In genomic region chr11:18540207-18541009, GRCh38 we compare ENCODE assay signal across 8 cellular contexts. TPM values are rescaled to one million over a fixed set of nuclear protein-coding genes. Genes with fewer than 3 reads are reported as not detected.
DNase-seq lines count a peak whose midpoint lies in the region; ATAC-seq and TF ChIP-seq lines count a peak whose summit lies in the region.

No MANE protein-coding gene starts in this region.

- no peaks in the 10 kb centered on the region for H3K9me3 ChIP-seq in breast epithelium

- H3K36me3 ChIP-seq in breast epithelium: no peaks in the 10 kb centered on the region

- no peak overlapping the region for H3K4me3 Mint-ChIP-seq in stimulated activated naive CD8-positive, alpha-beta T cell treated with anti-CD3 and anti-CD28 coated beads, Interleukin-15, amount 100 ng/mL, for 72 hours
- no peak overlapping the region for H3K4me3 Mint-ChIP-seq in neural crest cell

- no peak for DNase-seq in stimulated activated naive CD8-positive, alpha-beta T cell treated with anti-CD3 and anti-CD28 coated beads, Interleukin-15, amount 100 ng/mL, for 72 hours
- no peak for DNase-seq in stimulated activated naive CD8-positive, alpha-beta T cell treated with anti-CD3 and anti-CD28 coated beads, Interleukin-15, Interleukin-2, amounts not matched to agents 100 U/mL and 50 U/mL, for 24 hours
- peak; percentile 41 for DNase-seq in NCI-H146 treated with DMSO at 0.1 percent for 48 hours (lab: John Stamatoyannopoulos, UW; ENCODE audit: unreplicated experiment)
- no peak for DNase-seq in breast epithelium (ENCODE audit: low spot score in 2 of 2)
- DNase-seq in neural crest cell (ENCODE audit: low read depth, low spot score): no peak
- no peak for DNase-seq in SHP77 treated with DMSO at 0.1 percent for 48 hours (lab: John Stamatoyannopoulos, UW)

- intact Hi-C loops in breast epithelium (cut with DNase I; ENCODE audit: low total_unique reads): no loop called here

- no peaks in the 10 kb centered on the region for H3K36me3 Mint-ChIP-seq in neural crest cell (ENCODE audit: low read depth)

- H3K4me1 Mint-ChIP-seq in stimulated activated naive CD8-positive, alpha-beta T cell treated with anti-CD3 and anti-CD28 coated beads, Interleukin-15, amount 100 ng/mL, for 72 hours: no peaks in the 10 kb centered on the region
- H3K4me1 Mint-ChIP-seq in neural crest cell: peaks cover 20% of the 10 kb centered on the region

- TF ChIP-seq CTCF in breast epithelium (IDR thresholded peaks at IDR 0.05): peak in 2 of 3 donors; percentile 18 to 32
- peak; percentile 67 for TF ChIP-seq CTCF in neural crest cell (conservative IDR thresholded peaks at IDR 0.05)

- H3K4me3 ChIP-seq in breast epithelium: no peak overlapping the region

- no peak for TF ChIP-seq POLR2A in breast epithelium (IDR thresholded peaks at IDR 0.05)

- no peaks in the 10 kb centered on the region for H3K27me3 ChIP-seq in breast epithelium

- H3K27ac ChIP-seq in breast epithelium: no peak overlapping the region

- ATAC-seq in stimulated activated naive CD8-positive, alpha-beta T cell treated with anti-CD3 and anti-CD28 coated beads, Interleukin-15, amount 100 ng/mL, for 72 hours: peak; percentile 75
- no peak for ATAC-seq in stimulated activated naive CD8-positive, alpha-beta T cell treated with anti-CD3 and anti-CD28 coated beads, Interleukin-15, Interleukin-2, amounts not matched to agents 100 U/mL and 50 U/mL, for 24 hours
- ATAC-seq in HG03521 (IDR thresholded peaks at IDR 0.05; ENCODE audit: unreplicated experiment) (no peak), GM19463 (IDR thresholded peaks at IDR 0.05; ENCODE audit: unreplicated experiment) (no peak)

- H3K4me1 ChIP-seq in breast epithelium: no peaks in the 10 kb centered on the region

- no peaks in the 10 kb centered on the region for H3K27me3 Mint-ChIP-seq in stimulated activated naive CD8-positive, alpha-beta T cell treated with anti-CD3 and anti-CD28 coated beads, Interleukin-15, amount 100 ng/mL, for 72 hours
- H3K27me3 Mint-ChIP-seq in neural crest cell (ENCODE audit: low read depth): no peaks in the 10 kb centered on the region

- H3K27ac Mint-ChIP-seq in stimulated activated naive CD8-positive, alpha-beta T cell treated with anti-CD3 and anti-CD28 coated beads, Interleukin-15, amount 100 ng/mL, for 72 hours: no peak overlapping the region
- no peak overlapping the region for H3K27ac Mint-ChIP-seq in neural crest cell (ENCODE audit: unreplicated experiment)

- H3K9me3 Mint-ChIP-seq in stimulated activated naive CD8-positive, alpha-beta T cell treated with anti-CD3 and anti-CD28 coated beads, Interleukin-15, amount 100 ng/mL, for 72 hours: no peaks in the 10 kb centered on the region
- no peaks in the 10 kb centered on the region for H3K9me3 Mint-ChIP-seq in neural crest cell

RNA-seq across cellular contexts. Expression of gene TSG101, which starts 13.7 kb away (rescaled TPM):
- total RNA-seq in breast epithelium: 100 to 1,000 TPM in 1 of 3 donors, 10 to 100 TPM in 2; 66.5 to 114 (median 72.8) TPM
- total RNA-seq in neural crest cell: 45.8 and 55.2 TPM in 2 replicates

RNA-seq across cellular contexts. Expression of gene UEVLD, which starts 48.1 kb away (rescaled TPM):
- 10 to 100 TPM; 28.5 to 54.4 (median 28.8) TPM for total RNA-seq in breast epithelium
- total RNA-seq in neural crest cell: 10.2 and 11.1 TPM in 2 replicates

RNA-seq across cellular contexts. Expression of gene MISFA, which starts 59.2 kb away (rescaled TPM):
- total RNA-seq in breast epithelium: 1 to 10 TPM in 2 of 3 donors, not detected in 1; 2.6 TPM
- total RNA-seq in neural crest cell: 4.1 and 4.4 TPM in 2 replicates
